8 cellular contexts compared by ENCODE assay signal in genomic region chr15:77496710-77497107, GRCh38.
DNase-seq lines count a peak whose midpoint lies in the region; ATAC-seq, FAIRE-seq and TF ChIP-seq lines count a peak whose summit lies in the region.

No MANE protein-coding gene starts in this region.

- H3K4me3 Mint-ChIP-seq in chondrocyte (ENCODE audit: unreplicated experiment) = peak overlapping the region; percentile 53

- peaks cover 85% of the 10 kb centered on the region for H3K4me1 Mint-ChIP-seq in chondrocyte (ENCODE audit: low read depth)

- peak; percentile 98 for TF ChIP-seq CTCF in AG04450 (IDR thresholded peaks at IDR 0.05; ENCODE audit: low read depth, low read length)
- TF ChIP-seq CTCF in GM20000 (IDR thresholded peaks at IDR 0.05; ENCODE audit: extremely low read depth, missing control alignments) = peak; percentile 72
- TF ChIP-seq CTCF in chondrocyte (IDR thresholded peaks at IDR 0.05) = peak; percentile 99
- peak; percentile 96 for TF ChIP-seq CTCF in HepG2 (CRISPR knock-in tag; IDR thresholded peaks at IDR 0.05)

- H3K9ac ChIP-seq in HepG2 (ENCODE audit: insufficient read depth, low read depth, low read length) = peak overlapping the region; percentile 50

- peaks cover 1% of the 10 kb centered on the region for H3K36me3 Mint-ChIP-seq in chondrocyte (ENCODE audit: low read depth)

- ATAC-seq in HepG2 = peak; percentile 93

- TF ChIP-seq POLR2A in HepG2 (IDR thresholded peaks at IDR 0.05; ENCODE audit: insufficient read depth in 1 of 2, low read depth in 2 of 2, low read length in 2 of 2) = no peak
- no peak for TF ChIP-seq POLR2A in H54 (IDR thresholded peaks at IDR 0.05; ENCODE audit: low read depth, low read length)

- H3K27ac Mint-ChIP-seq in chondrocyte (ENCODE audit: unreplicated experiment) = peak overlapping the region; percentile 97

- no peaks in the 10 kb centered on the region for H4K20me1 ChIP-seq in HepG2 (ENCODE audit: insufficient read depth, low read length)

- H3K4me1 ChIP-seq in HepG2 (ENCODE audit: insufficient read depth, low read length) = peaks cover 27% of the 10 kb centered on the region

- 67% methylated on average over 3 of the region's 16 CpGs for WGBS in HepG2 (ENCODE audit: low lambda C conversion rate)

- TF ChIP-seq EP300 in HepG2 (IDR thresholded peaks at IDR 0.05; ENCODE audit: low read depth in 2 of 2, low read length in 2 of 2) (no peak), HepG2 (CRISPR knock-in tag; IDR thresholded peaks at IDR 0.05; ENCODE audit: borderline replicate concordance) (no peak)

- intact Hi-C loops in HepG2 (cut with micrococcal nuclease; ENCODE audit: unreplicated experiment) = loop anchor here (1.0 to 2.0 kb wide), 4 partner anchors 46 to 389 kb away; no protein-coding TSS in a partner anchor

- peak overlapping the region; percentile 98 for H3K4me2 ChIP-seq in HepG2 (ENCODE audit: low read depth, low read length)

- H3K4me3 ChIP-seq in AG04450 (ENCODE audit: low read depth, low read length) = peak overlapping the region; percentile 39
- H3K4me3 ChIP-seq in HepG2 (replicated peaks in 1 of 3; ENCODE audit: insufficient read depth in 1 of 3, low read depth in 2 of 3, low read length in 3 of 3) = peak overlapping the region; percentile 24 to 61 (median 47); a peak in 4 of 6 replicates

- CTCF ChIA-PET in AG04450 (lab: Charles Lee) (interaction anchor here (0.7 to 4.1 kb wide), 29 partner anchors 9 to 473 kb away, joined by 3 to 47 read pairs (median 4); no protein-coding TSS in a partner anchor), HepG2 (lab: Yijun Ruan, JAX; ENCODE audit: low intra/inter-chr PET ratio, low total read pairs) (interaction anchor here (1.2 to 3.3 kb wide), 5 partner anchors 47 to 472 kb away, joined by 4 to 19 read pairs (median 8); no protein-coding TSS in a partner anchor)

- H2AFZ ChIP-seq in HepG2 (ENCODE audit: low read length) = peak overlapping the region; percentile 71

- H3K9me3 ChIP-seq in AG04450 (ENCODE audit: control insufficient read depth, insufficient read depth, low read length) (no peaks in the 10 kb centered on the region), HepG2 (ENCODE audit: low read length) (no peaks in the 10 kb centered on the region)

- H3K27me3 Mint-ChIP-seq in chondrocyte (ENCODE audit: low read depth) = no peaks in the 10 kb centered on the region

- no TSS peak for BruUV-seq in HepG2 (replicated peaks; lab: Mats Ljungman, UMichigan)

- peak; percentile 91 for TF ChIP-seq RAD21 in HepG2 (CRISPR knock-in tag; IDR thresholded peaks at IDR 0.05)

- H3K27me3 ChIP-seq in AG04450 (ENCODE audit: control insufficient read depth, insufficient read depth, low read length) = no peaks in the 10 kb centered on the region
- no peaks in the 10 kb centered on the region for H3K27me3 ChIP-seq in HepG2 (ENCODE audit: control insufficient read depth in 1 of 2, insufficient read depth in 2 of 2, low read length in 2 of 2)

- in situ Hi-C loops in HepG2 (cut with HindIII; ENCODE audit: extremely low pct_ligation_motif_present, low pct_unique_long_range_greater_than_20kb) = loop anchor here (5.0 kb wide), 1 partner anchor 379 kb away; no protein-coding TSS in a partner anchor

- no peaks in the 10 kb centered on the region for H3K79me2 ChIP-seq in HepG2 (ENCODE audit: insufficient read depth, low read length)

- peak overlapping the region; percentile 91 for H3K27ac ChIP-seq in AG04450 (ENCODE audit: low read depth, low read length)
- no peak overlapping the region for H3K27ac ChIP-seq in HepG2 (ENCODE audit: extremely low read length, insufficient read depth, low read length)

- H3K9me3 Mint-ChIP-seq in chondrocyte (ENCODE audit: low read depth) = no peaks in the 10 kb centered on the region

- no peaks in the 10 kb centered on the region for H3K36me3 ChIP-seq in HepG2 (replicated peaks in 1 of 2; ENCODE audit: control insufficient read depth in 1 of 2, insufficient read depth in 2 of 2, low read length in 2 of 2)

- POLR2A ChIA-PET in AG04450 (lab: Yijun Ruan, JAX) = interaction anchor here (0.5 to 1.7 kb wide), 9 partner anchors 13 to 448 kb away, joined by 3 to 10 read pairs (median 4); no protein-coding TSS in a partner anchor
- POLR2A ChIA-PET in HepG2 (lab: Yijun Ruan, JAX) = interaction anchor here (0.5 to 1.1 kb wide), 2 partner anchors 11 to 185 kb away, joined by 3 to 9 read pairs; no protein-coding TSS in a partner anchor

- DNase-seq in AG04450 (ENCODE audit: low read depth, low spot score) (peak; percentile 95), GM20000 (ENCODE audit: low spot score) (peak; percentile 74), NCI-H2196 treated with DMSO at 0.1 percent for 48 hours (lab: John Stamatoyannopoulos, UW; ENCODE audit: unreplicated experiment) (peak; percentile 64), chondrocyte (ENCODE audit: low spot score) (no peak), HepG2 (ENCODE audit: low spot score) (peak; percentile 68), H54 (ENCODE audit: insufficient read length, low spot score) (no peak)
- DNase-seq in activated CD4-positive, CD25-positive, alpha-beta regulatory T cell treated with anti-CD3 and anti-CD28 coated beads, Interleukin-2, amount 50 U/mL, for 72 hours = peak; percentile 71
- DNase-seq in stimulated activated CD4-positive, alpha-beta T cell treated with anti-CD3 and anti-CD28 coated beads, Interleukin-4, amount 100 ng/mL, for 1 hour = peak; percentile 76

- FAIRE-seq in HepG2 (lab: Jason Lieb, UNC) = peak; percentile 76
- no peak for FAIRE-seq in H54 (lab: Jason Lieb, UNC)

TF ChIP-seq in HepG2, 621 proteins besides CTCF, POLR2A, EP300 and RAD21 (continues in another document):
- TF ChIP-seq ZBTB26 (CRISPR knock-in tag; IDR thresholded peaks at IDR 0.05; ENCODE audit: borderline replicate concordance) (peak; percentile 64; the same call in 1 of the 2 replicates), PATZ1 (CRISPR knock-in tag; IDR thresholded peaks at IDR 0.05) (peak; percentile 22; the same call in 1 of the 2 replicates), ZBTB42 (CRISPR knock-in tag; IDR thresholded peaks at IDR 0.05) (peak; percentile 99), GATAD1 (CRISPR knock-in tag; IDR thresholded peaks at IDR 0.05) (no peak), TBX2 (CRISPR knock-in tag; IDR thresholded peaks at IDR 0.05; ENCODE audit: borderline replicate concordance) (peak; percentile 27; the same call in 1 of the 2 replicates), PITX1 (CRISPR knock-in tag; IDR thresholded peaks at IDR 0.05) (no peak), ZNF879 (CRISPR knock-in tag; IDR thresholded peaks at IDR 0.05) (no peak), YY1 (IDR thresholded peaks at IDR 0.05; ENCODE audit: insufficient read depth, insufficient replicate concordance, low read depth, low read length) (peak; percentile 59), ZNF274 (CRISPR knock-in tag; IDR thresholded peaks at IDR 0.05) (0 out of 2 replicates have a peak, but pooled peaks have one; percentile 27), SP5 (CRISPR knock-in tag; IDR thresholded peaks at IDR 0.05; ENCODE audit: borderline replicate concordance, low read depth) (no peak), SAP130 (CRISPR knock-in tag; IDR thresholded peaks at IDR 0.05; ENCODE audit: low read depth) (peak; percentile 33; the same call in 1 of the 2 replicates), PPARG (CRISPR knock-in tag; conservative IDR thresholded peaks at IDR 0.05) (0 out of 2 replicates have a peak, but pooled peaks have one; percentile 43), ZNF350 (CRISPR knock-in tag; IDR thresholded peaks at IDR 0.05; ENCODE audit: borderline replicate concordance, low read depth) (peak; percentile 54; the same call in 1 of the 2 replicates), SRF (IDR thresholded peaks at IDR 0.05; ENCODE audit: low read depth, low read length) (0 out of 2 replicates have a peak, but pooled peaks have one; percentile 12)
- TF ChIP-seq, protein P1, sequence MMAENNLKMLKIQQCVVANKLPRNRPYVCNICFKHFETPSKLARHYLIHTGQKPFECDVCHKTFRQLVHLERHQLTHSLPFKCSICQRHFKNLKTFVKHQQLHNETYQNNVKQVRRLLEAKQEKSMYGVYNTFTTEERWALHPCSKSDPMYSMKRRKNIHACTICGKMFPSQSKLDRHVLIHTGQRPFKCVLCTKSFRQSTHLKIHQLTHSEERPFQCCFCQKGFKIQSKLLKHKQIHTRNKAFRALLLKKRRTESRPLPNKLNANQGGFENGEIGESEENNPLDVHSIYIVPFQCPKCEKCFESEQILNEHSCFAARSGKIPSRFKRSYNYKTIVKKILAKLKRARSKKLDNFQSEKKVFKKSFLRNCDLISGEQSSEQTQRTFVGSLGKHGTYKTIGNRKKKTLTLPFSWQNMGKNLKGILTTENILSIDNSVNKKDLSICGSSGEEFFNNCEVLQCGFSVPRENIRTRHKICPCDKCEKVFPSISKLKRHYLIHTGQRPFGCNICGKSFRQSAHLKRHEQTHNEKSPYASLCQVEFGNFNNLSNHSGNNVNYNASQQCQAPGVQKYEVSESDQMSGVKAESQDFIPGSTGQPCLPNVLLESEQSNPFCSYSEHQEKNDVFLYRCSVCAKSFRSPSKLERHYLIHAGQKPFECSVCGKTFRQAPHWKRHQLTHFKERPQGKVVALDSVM (CRISPR knock-in tag; IDR thresholded peaks at IDR 0.05) = no peak

Comparison
In these comparisons a context has a peak if more than half of its experiments do, and no peak if none do; other contexts are left out.
1. DNase-seq: peak in AG04450 (single experiment), GM20000 (single experiment), NCI-H2196 treated with DMSO at 0.1 percent for 48 hours (single experiment), activated CD4-positive, CD25-positive, alpha-beta regulatory T cell treated with anti-CD3 and anti-CD28 coated beads, Interleukin-2, amount 50 U/mL, for 72 hours (single experiment), HepG2 (single experiment) and stimulated activated CD4-positive, alpha-beta T cell treated with anti-CD3 and anti-CD28 coated beads, Interleukin-4, amount 100 ng/mL, for 1 hour (single experiment); none in chondrocyte (single experiment) and H54 (single experiment).
2. Peak in every context shown above with its lines, with median percentiles within 50 percentile points of each other: CTCF ChIP-seq.